38 cellular contexts compared by ENCODE assay signal in genomic region chr6:67633058-67633457, GRCh38.
"Had no signal": no experiment of that assay in that cellular context is flagged by ENCODE, and none has a peak within 500 bp of the region (broad histone marks: within the 10 kb centered on the region; RNA-seq: fewer than 3 reads in every experiment).

No MANE protein-coding gene starts in this region.

- H3K27me3 Mint-ChIP-seq: activated CD8-positive, alpha-beta T cell treated with anti-CD3 and anti-CD28 coated beads for 36 hours; activated naive CD4-positive, alpha-beta T cell treated with anti-CD3 and anti-CD28 coated beads, Interleukin-2, amount 50 U/mL, for 24 hours; activated naive CD8-positive, alpha-beta T cell treated with anti-CD3 and anti-CD28 coated beads, Interleukin-2, amount 10 ng/mL, durations not matched to agents 7 days and 5 days; activated T-helper 17 cell treated with anti-CD3 and anti-CD28 coated beads, Interleukin-2, amount 50 U/mL, for 72 hours; brain had no signal

- H3K27ac Mint-ChIP-seq: activated CD8-positive, alpha-beta T cell treated with anti-CD3 and anti-CD28 coated beads for 36 hours; activated naive CD4-positive, alpha-beta T cell treated with anti-CD3 and anti-CD28 coated beads, Interleukin-2, amount 50 U/mL, for 24 hours; activated naive CD8-positive, alpha-beta T cell treated with anti-CD3 and anti-CD28 coated beads, Interleukin-2, amount 10 ng/mL, durations not matched to agents 7 days and 5 days; activated T-cell treated with anti-CD3 and anti-CD28 coated beads, Interleukin-2, amount 50 U/mL, for 72 hours; activated T-helper 17 cell treated with anti-CD3 and anti-CD28 coated beads, Interleukin-2, amount 50 U/mL, for 72 hours; brain had no signal

- ATAC-seq: activated CD8-positive, alpha-beta T cell treated with anti-CD3 and anti-CD28 coated beads for 36 hours; activated T-cell treated with anti-CD3 and anti-CD28 coated beads, Interleukin-2, amount 50 U/mL, for 72 hours; activated T-helper 17 cell treated with anti-CD3 and anti-CD28 coated beads, Interleukin-2, amount 50 U/mL, for 72 hours; K562; PC-3 had no signal

- DNase-seq: activated CD4-positive, alpha-beta T cell treated with anti-CD3 and anti-CD28 coated beads for 1 hour; activated CD4-positive, alpha-beta T cell treated with anti-CD3 and anti-CD28 coated beads for 48 hours; activated CD4-positive, CD25-positive, alpha-beta regulatory T cell; activated CD8-positive, alpha-beta T cell treated with anti-CD3 and anti-CD28 coated beads for 36 hours; activated gamma-delta T cell; activated naive CD4-positive, alpha-beta T cell treated with Interleukin-2 at 50 U/mL for 16 hours; activated naive CD8-positive, alpha-beta T cell treated with anti-CD3 and anti-CD28 coated beads, Interleukin-2, amount 10 ng/mL, durations not matched to agents 7 days and 5 days; activated T-cell treated with anti-CD3 and anti-CD28 coated beads, Interleukin-2, amount 50 U/mL, for 1 hour; activated T-cell treated with anti-CD3 and anti-CD28 coated beads, Interleukin-2, amount 50 U/mL, for 72 hours; adrenal gland; anterior cingulate cortex; caudate nucleus; cerebellar nuclear complex; cortex of kidney; Karpas-422; MG63; NCI-H1092; NCI-H1436 treated with DMSO at 0.1 percent for 48 hours; NCI-H1694 treated with DMSO at 0.1 percent for 48 hours; NCI-H2029 treated with DMSO at 0.1 percent for 48 hours; NCI-H2107; NCI-H2171; NCI-H510A; NCI-H526; NCI-H748 treated with DMSO at 0.1 percent for 48 hours; NK-92 treated with Interleukin-12 subunit alpha and Interleukin-12 subunit beta, amount 100 ng/mL, for 24 hours; PC-3; Peyer's patch; RPMI8226; SHP77 treated with DMSO at 0.1 percent for 48 hours; SK-N-SH; WERI-Rb-1 had no signal

- H3K4me3 Mint-ChIP-seq: activated CD8-positive, alpha-beta T cell treated with anti-CD3 and anti-CD28 coated beads for 36 hours; activated naive CD4-positive, alpha-beta T cell treated with anti-CD3 and anti-CD28 coated beads, Interleukin-2, amount 50 U/mL, for 24 hours; activated naive CD8-positive, alpha-beta T cell treated with anti-CD3 and anti-CD28 coated beads, Interleukin-2, amount 10 ng/mL, durations not matched to agents 7 days and 5 days; activated T-cell treated with anti-CD3 and anti-CD28 coated beads, Interleukin-2, amount 50 U/mL, for 72 hours; activated T-helper 17 cell treated with anti-CD3 and anti-CD28 coated beads, Interleukin-2, amount 50 U/mL, for 72 hours; brain had no signal

- H3K36me3 ChIP-seq: adrenal gland, MG63, Peyer's patch, SJSA1, WERI-Rb-1 had no signal

- H3K4me1 Mint-ChIP-seq: activated naive CD4-positive, alpha-beta T cell treated with anti-CD3 and anti-CD28 coated beads, Interleukin-2, amount 50 U/mL, for 24 hours; activated naive CD8-positive, alpha-beta T cell treated with anti-CD3 and anti-CD28 coated beads, Interleukin-2, amount 10 ng/mL, durations not matched to agents 7 days and 5 days; activated T-helper 17 cell treated with anti-CD3 and anti-CD28 coated beads, Interleukin-2, amount 50 U/mL, for 72 hours had no signal

- H3K36me3 Mint-ChIP-seq: activated naive CD4-positive, alpha-beta T cell treated with anti-CD3 and anti-CD28 coated beads, Interleukin-2, amount 50 U/mL, for 24 hours; activated naive CD8-positive, alpha-beta T cell treated with anti-CD3 and anti-CD28 coated beads, Interleukin-2, amount 10 ng/mL, durations not matched to agents 7 days and 5 days; brain had no signal

- H3K27me3 ChIP-seq: adrenal gland, MG63, Peyer's patch, SJSA1 had no signal

- H3K27ac ChIP-seq: adrenal gland, Peyer's patch, SJSA1, WERI-Rb-1 had no signal

- H3K4me1 ChIP-seq: adrenal gland, Peyer's patch, SJSA1 had no signal

- FAIRE-seq: bronchial epithelial cell, K562 had no signal

- H3K9me3 ChIP-seq: adrenal gland, MG63, Peyer's patch, SJSA1, SK-N-SH had no signal

- H3K4me3 ChIP-seq: adrenal gland, K562, MG63, Peyer's patch, SJSA1 had no signal
